In genomic region chr12:34334953-34335743, GRCh38 we compare ENCODE assay signal across 32 cellular contexts.
"Had no signal": no experiment of that assay in that cellular context is flagged by ENCODE, and none has a peak within 500 bp of the region (broad histone marks: within the 10 kb centered on the region; RNA-seq: fewer than 3 reads in every experiment).

No MANE protein-coding gene starts in this region.

- H3K4me1 ChIP-seq: adrenal gland, body of pancreas, colonic mucosa, esophagus squamous epithelium, gastroesophageal sphincter, heart right ventricle had no signal

- FAIRE-seq: endometrium, endothelial cell of umbilical vein had no signal

- H3K27ac ChIP-seq: adrenal gland, body of pancreas, colonic mucosa, epithelial cell of prostate, esophagus squamous epithelium, gastroesophageal sphincter, heart right ventricle, hepatocyte, WERI-Rb-1 had no signal

- H3K9me3 ChIP-seq: adrenal gland, colonic mucosa had no signal

- H3K36me3 ChIP-seq: adrenal gland, colonic mucosa, esophagus squamous epithelium, gastroesophageal sphincter, heart right ventricle, WERI-Rb-1 had no signal

- ATAC-seq: activated CD4-positive, CD25-positive, alpha-beta regulatory T cell treated with anti-CD3 and anti-CD28 coated beads, Interleukin-2, amount 50 U/mL, for 24 hours; activated CD8-positive, alpha-beta T cell treated with anti-CD3 and anti-CD28 coated beads for 36 hours; activated naive CD8-positive, alpha-beta T cell treated with anti-CD3 and anti-CD28 coated beads, Interleukin-2, amount 50 U/mL, for 24 hours; activated T-cell treated with anti-CD3 and anti-CD28 coated beads, Interleukin-2, amount 50 U/mL, for 4 hours; activated T-helper 17 cell treated with anti-CD3 and anti-CD28 coated beads, Interleukin-2, amount 50 U/mL, for 72 hours; body of pancreas; gastroesophageal sphincter; heart right ventricle had no signal

- H3K27me3 ChIP-seq: body of pancreas, colonic mucosa, hepatocyte had no signal

- DNase-seq: activated B cell treated with CpG ODN at 0.5 μM for 24 hours; activated CD4-positive, alpha-beta T cell treated with anti-CD3 and anti-CD28 coated beads for 48 hours; activated CD4-positive, alpha-beta T cell treated with anti-CD3 and anti-CD28 coated beads, Interleukin-2, amount 50 U/mL, for 1 hour; activated CD4-positive, alpha-beta T cell treated with anti-CD3 and anti-CD28 coated beads, Interleukin-2, amount 50 U/mL, for 48 hours; activated CD8-positive, alpha-beta memory T cell treated with anti-CD3 and anti-CD28 coated beads for 24 hours; activated CD8-positive, alpha-beta T cell treated with anti-CD3 and anti-CD28 coated beads for 36 hours; activated effector memory CD4-positive, alpha-beta T cell treated with Interleukin-2 at 50 U/mL for 16 hours; activated gamma-delta T cell treated with Interleukin-2 at 50 U/mL for 16 hours; activated naive CD4-positive, alpha-beta T cell treated with Interleukin-2 at 50 U/mL for 16 hours; activated naive CD8-positive, alpha-beta T cell treated with anti-CD3 and anti-CD28 coated beads for 36 hours; activated naive CD8-positive, alpha-beta T cell treated with anti-CD3 and anti-CD28 coated beads, Interleukin-2, amount 50 U/mL, for 24 hours; activated T-cell treated with anti-CD3 and anti-CD28 coated beads, Interleukin-2, amount 50 U/mL, for 4 hours; adrenal gland; amygdala; aorta; body of pancreas; caudate nucleus; cerebellar nuclear complex; colonic mucosa; effector CD8-positive, alpha-beta T cell; esophagus squamous epithelium; foreskin melanocyte; heart right ventricle; T1000; WERI-Rb-1 had no signal

- H3K4me2 ChIP-seq: hepatocyte had no signal

- H3K4me3 ChIP-seq: adrenal gland, body of pancreas, colonic mucosa, esophagus squamous epithelium, gastroesophageal sphincter, heart right ventricle, hepatocyte had no signal

- H3K79me2 ChIP-seq: hepatocyte had no signal

- H2AFZ ChIP-seq: hepatocyte had no signal
